Comparison of ENCODE assay signal across 19 cellular contexts in the genomic region with DNA sequence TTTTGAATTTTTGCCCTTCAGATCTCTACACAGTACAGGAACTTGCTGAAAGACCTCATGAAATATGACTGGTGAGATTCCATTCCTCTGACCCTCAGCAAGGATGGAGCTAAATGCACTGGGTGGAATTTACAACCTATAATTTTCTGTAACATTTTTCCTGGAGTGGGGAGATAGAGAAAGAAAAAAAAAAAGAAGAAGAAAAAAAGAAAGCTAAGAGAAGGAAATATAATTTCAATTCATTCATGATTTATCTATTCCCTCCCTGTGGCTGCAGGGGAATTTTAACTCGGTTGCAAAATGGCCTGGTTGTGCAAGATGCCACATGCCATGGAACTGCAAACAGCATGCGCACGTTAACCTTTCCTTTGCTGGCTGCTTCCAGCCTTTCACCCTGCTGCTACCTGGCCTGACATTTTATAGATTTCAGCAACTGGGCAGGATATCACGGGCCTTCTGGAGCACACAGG.
DNase-seq lines count a peak whose midpoint lies in the region; ATAC-seq and TF ChIP-seq lines count a peak whose summit lies in the region.
"Had no signal": no experiment of that assay in that cellular context is flagged by ENCODE, and none has a peak within 500 bp of the region (broad histone marks: within the 10 kb centered on the region; RNA-seq: fewer than 3 reads in every experiment).

No MANE protein-coding gene starts in this region.

- H3K27ac ChIP-seq in stomach = no peak overlapping the region
- H3K27ac ChIP-seq: epithelial cell of prostate, HL-60, left ventricle myocardium inferior, prostate gland had no signal

- ATAC-seq in left lobe of liver (peak; percentile 66), GM21786 (IDR thresholded peaks at IDR 0.05; ENCODE audit: unreplicated experiment) (no peak), HG03354 (IDR thresholded peaks at IDR 0.05; ENCODE audit: poor library complexity, severe bottlenecking, unreplicated experiment) (no peak)
- ATAC-seq: activated T-cell treated with anti-CD3 and anti-CD28 coated beads, Interleukin-2, amount 50 U/mL, for 4 hours had no signal

- H3K4me1 Mint-ChIP-seq in MCF 10A (ENCODE audit: insufficient read depth, unreplicated experiment) = peaks cover 21% of the 10 kb centered on the region

- no peaks in the 10 kb centered on the region for H3K36me3 ChIP-seq in stomach
- H3K36me3 ChIP-seq: left ventricle myocardium inferior, prostate gland had no signal

- POLR2A ChIA-PET in MCF 10A (lab: Yijun Ruan, JAX) = interaction anchor here (0.7 kb wide), 3 partner anchors 186 to 1369 kb away, joined by 3 read pairs; no protein-coding TSS in a partner anchor

- no peak overlapping the region for H3K27ac Mint-ChIP-seq in MCF 10A (ENCODE audit: low read depth, unreplicated experiment)
- H3K27ac Mint-ChIP-seq: naive B cell; T-helper 2 cell treated with Interferon-gamma antibody and Interleukin-4, amounts not matched to agents 5 μg/mL and 100 μg/mL, for 36 hours had no signal

- H3K27me3 Mint-ChIP-seq in MCF 10A (ENCODE audit: insufficient read depth, unreplicated experiment) = no peaks in the 10 kb centered on the region

- DNase-seq in AG10803 (ENCODE audit: low read depth) (peak; percentile 48), NB4 (ENCODE audit: low read depth) (peak; percentile 44), MCF 10A (ENCODE audit: unreplicated experiment) (peak; percentile 80), left lobe of liver (ENCODE audit: low spot score) (peak; percentile 89), stomach (no peak), ecto neural progenitor cell (ENCODE audit: low spot score) (no peak)
- DNase-seq: activated CD4-positive, alpha-beta T cell treated with anti-CD3 and anti-CD28 coated beads for 48 hours; activated T-cell treated with anti-CD3 and anti-CD28 coated beads, Interleukin-2, amount 50 U/mL, for 4 hours; central memory CD4-positive, alpha-beta T cell; left ventricle myocardium inferior; naive B cell; NCI-H2029; NCI-H526 had no signal

- no peak for TF ChIP-seq EP300 in stomach (IDR thresholded peaks at IDR 0.05)

- no peaks in the 10 kb centered on the region for H3K27me3 ChIP-seq in stomach

- TF ChIP-seq CTCF in AG10803 (conservative IDR thresholded peaks at IDR 0.05; ENCODE audit: low read length) = no peak
- no peak for TF ChIP-seq CTCF in NB4 (IDR thresholded peaks at IDR 0.05; ENCODE audit: low read depth, low read length)
- TF ChIP-seq CTCF in MCF 10A (IDR thresholded peaks at IDR 0.05; ENCODE audit: unreplicated experiment) = no peak
- TF ChIP-seq CTCF in stomach (IDR thresholded peaks at IDR 0.05) = no peak

- WGBS in stomach, 5 donors = 61 to 77% (median 65%) methylated on average over 4 of the region's 4 CpGs

- H3K9me3 ChIP-seq in stomach = no peaks in the 10 kb centered on the region
- H3K9me3 ChIP-seq: left ventricle myocardium inferior, prostate gland had no signal

- intact Hi-C loops in MCF 10A (cut with micrococcal nuclease) (loop anchor here (5.0 kb wide), 1 partner anchor 85 kb away; no protein-coding TSS in a partner anchor), stomach (cut with DNase I; ENCODE audit: low total_unique reads) (no loop called here)

- TF ChIP-seq POLR2A in NB4 (IDR thresholded peaks at IDR 0.05; ENCODE audit: extremely low read depth, insufficient read length) (no peak), stomach (IDR thresholded peaks at IDR 0.05) (no peak)

- H3K36me3 Mint-ChIP-seq in MCF 10A (ENCODE audit: insufficient read depth, unreplicated experiment) = no peaks in the 10 kb centered on the region
- H3K36me3 Mint-ChIP-seq: naive B cell had no signal

- H3K4me1 ChIP-seq in stomach = no peaks in the 10 kb centered on the region
- H3K4me1 ChIP-seq: left ventricle myocardium inferior, prostate gland had no signal

- H3K4me3 ChIP-seq in AG10803 (ENCODE audit: low read length) (no peak overlapping the region), NB4 (ENCODE audit: low read depth, low read length) (no peak overlapping the region), stomach (no peak overlapping the region)
- H3K4me3 ChIP-seq: left ventricle myocardium inferior, prostate gland had no signal

- no TSS peak for BruUV-seq in MCF 10A (replicated peaks; lab: Mats Ljungman, UMichigan)

- no peak overlapping the region for H3K4me3 Mint-ChIP-seq in MCF 10A (ENCODE audit: unreplicated experiment)
- H3K4me3 Mint-ChIP-seq: activated T-cell treated with anti-CD3 and anti-CD28 coated beads, Interleukin-2, amount 50 U/mL, for 4 hours; naive B cell had no signal

- H3K9me3 Mint-ChIP-seq in MCF 10A (ENCODE audit: unreplicated experiment) = no peaks in the 10 kb centered on the region
- H3K9me3 Mint-ChIP-seq: activated T-cell treated with anti-CD3 and anti-CD28 coated beads, Interleukin-2, amount 50 U/mL, for 4 hours; naive B cell; T-helper 2 cell treated with Interferon-gamma antibody and Interleukin-4, amounts not matched to agents 5 μg/mL and 100 μg/mL, for 36 hours had no signal

- CTCF ChIA-PET in MCF 10A (lab: Yijun Ruan, JAX) = interaction anchor here (0.6 to 9.4 kb wide), 10 partner anchors 24 to 488 kb away, joined by 3 to 104 read pairs (median 4); no protein-coding TSS in a partner anchor

Comparison
In these comparisons a context has a peak if more than half of its experiments do, and no peak if none do; other contexts are left out.
1. DNase-seq: peak in AG10803 (single experiment), NB4 (single experiment), MCF 10A (single experiment) and left lobe of liver (single experiment); none in stomach (single experiment) and ecto neural progenitor cell (single experiment).